8 cellular contexts compared by ENCODE assay signal in genomic region chr12:51721281-51721940, GRCh38.
A peak's percentile ranks its signal among the peaks of the same experiment; 100 is the strongest.
DNase-seq lines count a peak whose midpoint lies in the region; ATAC-seq, FAIRE-seq and TF ChIP-seq lines count a peak whose summit lies in the region.

No MANE protein-coding gene starts in this region.

- H3K4me3 ChIP-seq in foreskin fibroblast (ENCODE audit: low read depth in 1 of 2, low read length in 2 of 2) = peak overlapping the region in 1 of 2 donors; percentile 35

- no peak for TF ChIP-seq POLR2A in GM12891 (IDR thresholded peaks at IDR 0.05; ENCODE audit: low read depth, low read length)

- FAIRE-seq in GM12891 (lab: Jason Lieb, UNC) (no peak), urothelium cell line (lab: Jason Lieb, UNC) (no peak)

- H3K9me3 Mint-ChIP-seq in activated T-cell treated with anti-CD3 and anti-CD28 coated beads, Interleukin-2, amount 50 U/mL, for 4 hours = no peaks in the 10 kb centered on the region

- no peak for TF ChIP-seq CTCF in foreskin fibroblast (IDR thresholded peaks at IDR 0.05; ENCODE audit: low read depth, low read length)

- peaks cover 28% of the 10 kb centered on the region for H3K27me3 Mint-ChIP-seq in activated T-cell treated with anti-CD3 and anti-CD28 coated beads, Interleukin-2, amount 50 U/mL, for 4 hours (ENCODE audit: low read depth)

- peak; percentile 97 to 98 for ATAC-seq in activated T-cell treated with anti-CD3 and anti-CD28 coated beads, Interleukin-2, amount 50 U/mL, for 4 hours
- no peak for ATAC-seq in HG03025 (IDR thresholded peaks at IDR 0.05; ENCODE audit: low FRiP score, unreplicated experiment)

- H3K4me1 Mint-ChIP-seq in activated T-cell treated with anti-CD3 and anti-CD28 coated beads, Interleukin-2, amount 50 U/mL, for 4 hours (ENCODE audit: low read depth) = peaks cover 11% of the 10 kb centered on the region

- no peaks in the 10 kb centered on the region for H3K36me3 Mint-ChIP-seq in activated T-cell treated with anti-CD3 and anti-CD28 coated beads, Interleukin-2, amount 50 U/mL, for 4 hours (ENCODE audit: insufficient read depth)

- DNase-seq in GM12891 (ENCODE audit: insufficient read length, low spot score) (peak; percentile 35), foreskin fibroblast (peak; percentile 26 to 67), retina (peak; percentile 85), DMS153 (lab: John Stamatoyannopoulos, UW) (no peak), NCI-H1417 treated with DMSO at 0.1 percent for 48 hours (lab: John Stamatoyannopoulos, UW) (no peak), urothelium cell line (ENCODE audit: low spot score) (no peak)
- peak; percentile 24 for DNase-seq in activated T-cell treated with anti-CD3 and anti-CD28 coated beads, Interleukin-2, amount 50 U/mL, for 4 hours

- H3K4me3 Mint-ChIP-seq in activated T-cell treated with anti-CD3 and anti-CD28 coated beads, Interleukin-2, amount 50 U/mL, for 4 hours = peak overlapping the region; percentile 47

TF ChIP-seq in GM12891, 5 proteins besides CTCF, POLR2A, EP300 and RAD21:
- TF ChIP-seq POU2F2 (IDR thresholded peaks at IDR 0.05; ENCODE audit: low read depth, low read length) = no peak
- TF ChIP-seq POLR2AphosphoS5 (IDR thresholded peaks at IDR 0.05; ENCODE audit: low read depth, low read length) = no peak
- TF ChIP-seq PAX5 (IDR thresholded peaks at IDR 0.05; ENCODE audit: insufficient read depth, low read length, severe bottlenecking) = no peak

Comparison
In these comparisons a context has a peak if more than half of its experiments do, and no peak if none do; other contexts are left out.
1. DNase-seq: peak in GM12891 (single experiment), activated T-cell treated with anti-CD3 and anti-CD28 coated beads, Interleukin-2, amount 50 U/mL, for 4 hours (single experiment), foreskin fibroblast (2 of 2) and retina (single experiment); none in DMS153 (single experiment), NCI-H1417 treated with DMSO at 0.1 percent for 48 hours (single experiment) and urothelium cell line (single experiment).